23 cellular contexts compared by ENCODE assay signal in genomic region chr10:96716396-96716795, GRCh38. TPM values are rescaled to one million over a fixed set of nuclear protein-coding genes. Genes with fewer than 3 reads are reported as not detected.
A peak's percentile ranks its signal among the peaks of the same experiment; 100 is the strongest.
DNase-seq lines count a peak whose midpoint lies in the region; ATAC-seq and TF ChIP-seq lines count a peak whose summit lies in the region.
"Had no signal": no experiment of that assay in that cellular context is flagged by ENCODE, and none has a peak within 500 bp of the region (broad histone marks: within the 10 kb centered on the region; RNA-seq: fewer than 3 reads in every experiment).

No MANE protein-coding gene starts in this region.

- H2AFZ ChIP-seq in Loucy (ENCODE audit: low read length) = no peak overlapping the region

- H3K27me3 Mint-ChIP-seq in CD8-positive, alpha-beta memory T cell = no peaks in the 10 kb centered on the region
- H3K27me3 Mint-ChIP-seq in central memory CD8-positive, alpha-beta T cell = no peaks in the 10 kb centered on the region
- H3K27me3 Mint-ChIP-seq in type B pancreatic cell = peaks cover 36% of the 10 kb centered on the region
- H3K27me3 Mint-ChIP-seq: activated CD8-positive, alpha-beta T cell treated with anti-CD3 and anti-CD28 coated beads for 36 hours; naive thymus-derived CD8-positive, alpha-beta T cell had no signal

- intact Hi-C loops in gastrocnemius medialis (cut with DNase I; ENCODE audit: low total_unique reads) (no loop called here), Right ventricle myocardium inferior (cut with DNase I) (no loop called here)

- H3K27ac Mint-ChIP-seq in CD8-positive, alpha-beta memory T cell = peak overlapping the region in 6 of 8 donors; percentile 30 to 95 (median 82)
- peak overlapping the region; percentile 96 for H3K27ac Mint-ChIP-seq in central memory CD8-positive, alpha-beta T cell (ENCODE audit: low read depth)
- H3K27ac Mint-ChIP-seq in type B pancreatic cell = no peak overlapping the region
- H3K27ac Mint-ChIP-seq: activated CD8-positive, alpha-beta T cell treated with anti-CD3 and anti-CD28 coated beads for 36 hours; activated naive CD4-positive, alpha-beta T cell treated with anti-CD3 and anti-CD28 coated beads for 36 hours had no signal

- H3K9me2 ChIP-seq in Loucy (replicated peaks; ENCODE audit: low read depth, low read length) = no peaks in the 10 kb centered on the region

- peak overlapping the region; percentile 86 for H3K4me2 ChIP-seq in Loucy (ENCODE audit: low read depth, low read length, poor library complexity, severe bottlenecking)

- no peak for ATAC-seq in central memory CD8-positive, alpha-beta T cell (replicated peaks; ENCODE audit: extremely low read depth, poor library complexity, severe bottlenecking)
- no peak for ATAC-seq in gastrocnemius medialis
- ATAC-seq in Right ventricle myocardium inferior = no peak
- ATAC-seq: activated CD8-positive, alpha-beta T cell treated with anti-CD3 and anti-CD28 coated beads for 36 hours; activated T-cell treated with anti-CD3 and anti-CD28 coated beads, Interleukin-2, amount 50 U/mL, for 4 hours; naive thymus-derived CD8-positive, alpha-beta T cell; upper lobe of right lung had no signal

- H3K4me1 ChIP-seq in CD8-positive, alpha-beta memory T cell (ENCODE audit: insufficient read depth, low read length) = peaks cover 6% of the 10 kb centered on the region
- peaks cover 51% of the 10 kb centered on the region for H3K4me1 ChIP-seq in Loucy (ENCODE audit: insufficient read depth, low read length, poor library complexity, severe bottlenecking)
- peaks cover 4 to 7% of the 10 kb centered on the region in 2 donors for H3K4me1 ChIP-seq in gastrocnemius medialis
- peaks cover 0 to 14% (median 0%) of the 10 kb centered on the region in 4 donors for H3K4me1 ChIP-seq in tibial nerve

- DNase-seq in CD8-positive, alpha-beta memory T cell = no peak
- DNase-seq in central memory CD8-positive, alpha-beta T cell (ENCODE audit: low spot score in 2 of 2) = no peak
- DNase-seq in pons (ENCODE audit: low spot score) (peak; percentile 62), gastrocnemius medialis (no peak), Right ventricle myocardium inferior (ENCODE audit: missing footprints) (no peak), type B pancreatic cell (ENCODE audit: extremely low spot score, unreplicated experiment) (no peak), tibial nerve (ENCODE audit: low spot score in 2 of 2) (no peak)
- DNase-seq: activated CD4-positive, CD25-positive, alpha-beta regulatory T cell; activated CD8-positive, alpha-beta T cell treated with anti-CD3 and anti-CD28 coated beads for 36 hours; activated naive CD4-positive, alpha-beta T cell treated with anti-CD3 and anti-CD28 coated beads for 36 hours; activated T-cell treated with anti-CD3 and anti-CD28 coated beads, Interleukin-2, amount 50 U/mL, for 4 hours; anterior cingulate cortex; erythroblast; GOT3; mammary epithelial cell; naive thymus-derived CD8-positive, alpha-beta T cell; NCI-H1694 treated with DMSO at 0.1 percent for 48 hours; NCI-H748 treated with DMSO at 0.1 percent for 48 hours; stimulated activated CD4-positive, alpha-beta T cell treated with anti-CD3 and anti-CD28 coated beads, Interleukin-4, amount 100 ng/mL, for 1 hour; upper lobe of right lung had no signal

- H3K36me3 ChIP-seq in CD8-positive, alpha-beta memory T cell (ENCODE audit: insufficient read depth, low read length) = no peaks in the 10 kb centered on the region
- no peaks in the 10 kb centered on the region for H3K36me3 ChIP-seq in Loucy (ENCODE audit: insufficient read depth, low read length)
- H3K36me3 ChIP-seq in gastrocnemius medialis = no peaks in the 10 kb centered on the region
- no peaks in the 10 kb centered on the region for H3K36me3 ChIP-seq in tibial nerve
- H3K36me3 ChIP-seq: SJSA1, upper lobe of right lung had no signal

- H3F3A ChIP-seq in Loucy (ENCODE audit: low read depth) = no peaks in the 10 kb centered on the region

- POLR2A ChIA-PET in CD8-positive, alpha-beta memory T cell (lab: Charles Lee) = no interaction called here

- TF ChIP-seq EP300 in tibial nerve (IDR thresholded peaks at IDR 0.05) = peak in 1 of 2 donors; percentile 27

- peaks cover 23% of the 10 kb centered on the region for H4K20me1 ChIP-seq in Loucy (ENCODE audit: insufficient read depth, low read length, poor library complexity, severe bottlenecking)

- H3K4me3 Mint-ChIP-seq in CD8-positive, alpha-beta memory T cell = peak overlapping the region in 5 of 7 donors; percentile 8 to 61 (median 20)
- H3K4me3 Mint-ChIP-seq in central memory CD8-positive, alpha-beta T cell = no peak overlapping the region
- no peak overlapping the region for H3K4me3 Mint-ChIP-seq in type B pancreatic cell
- H3K4me3 Mint-ChIP-seq: activated CD8-positive, alpha-beta T cell treated with anti-CD3 and anti-CD28 coated beads for 36 hours; activated naive CD4-positive, alpha-beta T cell treated with anti-CD3 and anti-CD28 coated beads for 36 hours; activated T-cell treated with anti-CD3 and anti-CD28 coated beads, Interleukin-2, amount 50 U/mL, for 4 hours had no signal

- H3K4me1 Mint-ChIP-seq in CD8-positive, alpha-beta memory T cell = peaks cover 42 to 47% (median 45%) of the 10 kb centered on the region in 3 donors
- peaks cover 47% of the 10 kb centered on the region for H3K4me1 Mint-ChIP-seq in central memory CD8-positive, alpha-beta T cell
- peaks cover 17% of the 10 kb centered on the region for H3K4me1 Mint-ChIP-seq in type B pancreatic cell (ENCODE audit: unreplicated experiment)

- no peaks in the 10 kb centered on the region for H3K9me3 Mint-ChIP-seq in CD8-positive, alpha-beta memory T cell
- H3K9me3 Mint-ChIP-seq in central memory CD8-positive, alpha-beta T cell = no peaks in the 10 kb centered on the region
- H3K9me3 Mint-ChIP-seq in type B pancreatic cell = no peaks in the 10 kb centered on the region
- H3K9me3 Mint-ChIP-seq: activated CD8-positive, alpha-beta T cell treated with anti-CD3 and anti-CD28 coated beads for 36 hours; activated naive CD4-positive, alpha-beta T cell treated with anti-CD3 and anti-CD28 coated beads for 36 hours; activated T-cell treated with anti-CD3 and anti-CD28 coated beads, Interleukin-2, amount 50 U/mL, for 4 hours; naive thymus-derived CD8-positive, alpha-beta T cell had no signal

- H3K79me2 ChIP-seq in Loucy (ENCODE audit: insufficient read depth, low read length) = peaks cover 72% of the 10 kb centered on the region

- no peaks in the 10 kb centered on the region for H3K27me3 ChIP-seq in CD8-positive, alpha-beta memory T cell (ENCODE audit: insufficient read depth, low read length, poor library complexity, severe bottlenecking)
- H3K27me3 ChIP-seq in Loucy (ENCODE audit: insufficient read depth, low read length, poor library complexity, severe bottlenecking) (no peaks in the 10 kb centered on the region), gastrocnemius medialis (no peaks in the 10 kb centered on the region), tibial nerve (peaks cover 0 to 15% of the 10 kb centered on the region in 2 donors)
- H3K27me3 ChIP-seq: upper lobe of right lung had no signal

- no peak for TF ChIP-seq POLR2A in gastrocnemius medialis (IDR thresholded peaks at IDR 0.05)
- TF ChIP-seq POLR2A in tibial nerve (IDR thresholded peaks at IDR 0.05) = no peak

- 77 to 84% methylated on average over 1 of the region's 1 CpG for WGBS in tibial nerve, 2 donors

- H3K9me3 ChIP-seq in CD8-positive, alpha-beta memory T cell (ENCODE audit: low read length) = no peaks in the 10 kb centered on the region
- H3K9me3 ChIP-seq in Loucy (ENCODE audit: insufficient read depth, low read depth, low read length) (no peaks in the 10 kb centered on the region), gastrocnemius medialis (no peaks in the 10 kb centered on the region), tibial nerve (no peaks in the 10 kb centered on the region)
- H3K9me3 ChIP-seq: SJSA1, upper lobe of right lung had no signal

- CTCF ChIA-PET in CD8-positive, alpha-beta memory T cell (lab: Charles Lee) = interaction anchor here (0.8 to 1.0 kb wide), 2 partner anchors 70 to 73 kb away, joined by 3 read pairs; no protein-coding TSS in a partner anchor

- peaks cover 0 to 6% (median 2%) of the 10 kb centered on the region in 3 donors for H3K36me3 Mint-ChIP-seq in CD8-positive, alpha-beta memory T cell
- peaks cover 13% of the 10 kb centered on the region for H3K36me3 Mint-ChIP-seq in central memory CD8-positive, alpha-beta T cell (ENCODE audit: insufficient read depth)
- no peaks in the 10 kb centered on the region for H3K36me3 Mint-ChIP-seq in type B pancreatic cell
- H3K36me3 Mint-ChIP-seq: naive thymus-derived CD8-positive, alpha-beta T cell had no signal

- no peak overlapping the region for H3K9ac ChIP-seq in Loucy (ENCODE audit: low read depth, low read length, poor library complexity, severe bottlenecking)

- TF ChIP-seq CTCF in Loucy (conservative IDR thresholded peaks at IDR 0.05; ENCODE audit: low read length) (no peak), gastrocnemius medialis (IDR thresholded peaks at IDR 0.05 in 4 of 5, conservative IDR thresholded peaks at IDR 0.05 in 1 of 5) (no peak), type B pancreatic cell (conservative IDR thresholded peaks at IDR 0.05) (no peak), tibial nerve (IDR thresholded peaks at IDR 0.05) (no peak)

- in situ Hi-C loops in gastrocnemius medialis (cut with MboI; ENCODE audit: low sequenced_read_pairs in 4 of 4) = no loop called here

- H3K27ac ChIP-seq in CD8-positive, alpha-beta memory T cell (ENCODE audit: low read depth, low read length) = no peak overlapping the region
- no peak overlapping the region for H3K27ac ChIP-seq in gastrocnemius medialis
- no peak overlapping the region for H3K27ac ChIP-seq in tibial nerve
- H3K27ac ChIP-seq: SJSA1, upper lobe of right lung had no signal

- H3K4me3 ChIP-seq in CD8-positive, alpha-beta memory T cell (ENCODE audit: low read length) = no peak overlapping the region
- H3K4me3 ChIP-seq in Loucy (ENCODE audit: low read length, poor library complexity, severe bottlenecking) (peak overlapping the region; percentile 35), gastrocnemius medialis (no peak overlapping the region), tibial nerve (no peak overlapping the region)
- H3K4me3 ChIP-seq: SJSA1, skin epidermis, upper lobe of right lung had no signal

RNA-seq across cellular contexts. Expression of gene PIK3AP1, which starts 3.9 kb away (rescaled TPM):
- 1 to 10 TPM; 5.7 to 6.7 TPM for total RNA-seq in CD8-positive, alpha-beta memory T cell
- polyA plus RNA-seq in CD8-positive, alpha-beta memory T cell = 37.0 TPM
- total RNA-seq in gastrocnemius medialis = 1 to 10 TPM; 1.4 to 3.2 (median 2.8) TPM
- total RNA-seq in Right ventricle myocardium inferior = 7.6 TPM
- 3.5 and 3.7 TPM in 2 replicates for total RNA-seq in type B pancreatic cell (ENCODE audit: low replicate concordance)
- total RNA-seq in tibial nerve = 10 to 100 TPM in 3 of 4 donors, 1 to 10 TPM in 1; 7.1 to 21.3 (median 14.2) TPM
- polyA plus RNA-seq: mammary epithelial cell had no signal

Comparison
In these comparisons a context has a peak if more than half of its experiments do, and no peak if none do; other contexts are left out.
1. H3K4me3 Mint-ChIP-seq: peak in CD8-positive, alpha-beta memory T cell (5 of 7); none in central memory CD8-positive, alpha-beta T cell (single experiment) and type B pancreatic cell (single experiment).